In genomic region chr7:47332213-47332612, GRCh38 we compare ENCODE assay signal across 1 cellular context.
TF ChIP-seq lines count a peak whose summit lies in the region.

No MANE protein-coding gene starts in this region.

TF ChIP-seq in HepG2, 621 proteins besides CTCF, POLR2A, EP300 and RAD21 (continued from another document):
- TF ChIP-seq PRDM4 (CRISPR knock-in tag; IDR thresholded peaks at IDR 0.05; ENCODE audit: borderline replicate concordance) (no peak), RBFOX2 (IDR thresholded peaks at IDR 0.05; ENCODE audit: low read depth, low read length) (no peak), ZNF614 (CRISPR knock-in tag; IDR thresholded peaks at IDR 0.05; ENCODE audit: borderline replicate concordance) (no peak), PLSCR1 (CRISPR knock-in tag; IDR thresholded peaks at IDR 0.05; ENCODE audit: borderline replicate concordance) (no peak), NFYC (CRISPR knock-in tag; IDR thresholded peaks at IDR 0.05) (no peak), RFX1 (IDR thresholded peaks at IDR 0.05) (no peak), ATF5 (CRISPR knock-in tag; IDR thresholded peaks at IDR 0.05; ENCODE audit: low read depth) (no peak), MXD1 (CRISPR knock-in tag; IDR thresholded peaks at IDR 0.05) (no peak), NFRKB (IDR thresholded peaks at IDR 0.05) (no peak), PHF20 (CRISPR knock-in tag; IDR thresholded peaks at IDR 0.05) (no peak), ZNF121 (CRISPR knock-in tag; IDR thresholded peaks at IDR 0.05) (no peak), ZBTB1 (CRISPR knock-in tag; IDR thresholded peaks at IDR 0.05; ENCODE audit: borderline replicate concordance) (no peak), CBX5 (CRISPR knock-in tag; IDR thresholded peaks at IDR 0.05; ENCODE audit: borderline replicate concordance) (no peak), ZNF775 (CRISPR knock-in tag; IDR thresholded peaks at IDR 0.05; ENCODE audit: borderline replicate concordance) (no peak), PAX8 (CRISPR knock-in tag; IDR thresholded peaks at IDR 0.05; ENCODE audit: borderline replicate concordance) (no peak), HMG20B (CRISPR knock-in tag; conservative IDR thresholded peaks at IDR 0.05) (no peak), MED1 (CRISPR knock-in tag; IDR thresholded peaks at IDR 0.05) (no peak)
